In the genomic region with DNA sequence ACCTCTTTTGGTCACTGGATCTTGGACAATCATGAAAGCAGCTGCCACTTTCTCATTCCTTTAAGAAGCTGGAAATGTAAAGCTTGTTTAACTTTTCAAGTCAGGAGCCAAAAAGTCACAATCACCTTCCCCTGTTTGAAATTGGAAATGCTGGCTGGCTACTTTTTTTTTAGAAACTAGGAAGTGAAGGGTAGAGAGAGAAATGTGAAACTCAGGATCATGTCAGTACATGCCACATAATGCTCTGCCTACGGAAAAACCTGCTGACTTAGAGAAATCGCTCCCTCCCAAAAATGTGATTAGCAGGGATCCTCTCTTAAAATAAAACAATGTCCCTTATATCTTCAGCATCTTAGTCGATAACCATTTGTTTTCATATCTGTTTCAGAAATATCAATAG, we compare ENCODE assay signal across 23 cellular contexts.
DNase-seq lines count a peak whose midpoint lies in the region; ATAC-seq, FAIRE-seq and TF ChIP-seq lines count a peak whose summit lies in the region.
"Had no signal": no experiment of that assay in that cellular context is flagged by ENCODE, and none has a peak within 500 bp of the region (broad histone marks: within the 10 kb centered on the region; RNA-seq: fewer than 3 reads in every experiment).

No MANE protein-coding gene starts in this region.

- ATAC-seq in A549 (no peak), foreskin keratinocyte (peak; percentile 63), HG03095 (IDR thresholded peaks at IDR 0.05; ENCODE audit: unreplicated experiment) (no peak)
- ATAC-seq: activated CD8-positive, alpha-beta T cell treated with anti-CD3 and anti-CD28 coated beads for 36 hours; CD8-positive, alpha-beta T cell; left lobe of liver; mucosa of descending colon; stimulated activated memory B cell treated with anti-CD40 and anti-IgM and Interleukin-4, amounts not matched to agents 10 μg/mL and 1 μg/mL and 100 μg/mL, for 72 hours had no signal

- intact Hi-C loops in colonic mucosa (cut with DNase I) = no loop called here

- H3K4me1 ChIP-seq in A549 = no peaks in the 10 kb centered on the region
- peaks cover 37% of the 10 kb centered on the region for H3K4me1 ChIP-seq in HUES48 (ENCODE audit: control insufficient read depth, insufficient read depth, low read length)
- peaks cover 4% of the 10 kb centered on the region for H3K4me1 ChIP-seq in foreskin keratinocyte
- no peaks in the 10 kb centered on the region for H3K4me1 ChIP-seq in colonic mucosa
- H3K4me1 ChIP-seq: tibial artery had no signal

- TF ChIP-seq POLR2A in A549 (IDR thresholded peaks at IDR 0.05; ENCODE audit: low read length) = no peak

- no peak for TF ChIP-seq EP300 in A549 (IDR thresholded peaks at IDR 0.05)

- H3K4me3 ChIP-seq in A549 (no peak overlapping the region), HUES48 (ENCODE audit: low read depth, low read length) (no peak overlapping the region), colonic mucosa (no peak overlapping the region)
- H3K4me3 ChIP-seq: mucosa of descending colon, tibial artery had no signal

- TF ChIP-seq CTCF in A549 (IDR thresholded peaks at IDR 0.05) (no peak), foreskin keratinocyte (conservative IDR thresholded peaks at IDR 0.05) (no peak), colonic mucosa (IDR thresholded peaks at IDR 0.05) (no peak)

- 59% methylated on average over 3 of the region's 3 CpGs for WGBS in A549 (ENCODE audit: missing lambda C conversion rate)

- POLR2A ChIA-PET in A549 (lab: Yijun Ruan, JAX) = no interaction called here

- H3K9me3 ChIP-seq in A549 (no peaks in the 10 kb centered on the region), HUES48 (ENCODE audit: control insufficient read depth, insufficient read depth, low read length) (no peaks in the 10 kb centered on the region), colonic mucosa (no peaks in the 10 kb centered on the region)
- H3K9me3 ChIP-seq: mucosa of descending colon, tibial artery had no signal

- H3K27me3 ChIP-seq in HUES48 (ENCODE audit: control insufficient read depth, insufficient read depth, low read length) (no peaks in the 10 kb centered on the region), foreskin keratinocyte (no peaks in the 10 kb centered on the region), colonic mucosa (no peaks in the 10 kb centered on the region)

- no peak for FAIRE-seq in A549 (lab: Jason Lieb, UNC)

- H3K9ac ChIP-seq in HUES48 (ENCODE audit: low read depth, low read length) (no peak overlapping the region), colonic mucosa (ENCODE audit: low read depth in 2 of 2, low read length in 2 of 2) (no peak overlapping the region)

- CTCF ChIA-PET in A549 (lab: Yijun Ruan, JAX) = interaction anchor here (1.2 kb wide), 1 partner anchor 41 kb away, joined by 3 read pairs; no protein-coding TSS in a partner anchor

- DNase-seq in A549 (ENCODE audit: low read depth in 1 of 2, low spot score in 1 of 2) (no peak), RPMI8226 (peak; percentile 78), foreskin keratinocyte (peak; percentile 44 to 79), HK-2 (ENCODE audit: unreplicated experiment) (no peak), colonic mucosa (no peak), NCI-H2227 treated with DMSO at 0.1 percent for 48 hours (lab: John Stamatoyannopoulos, UW) (no peak)
- DNase-seq: activated CD8-positive, alpha-beta T cell treated with anti-CD3 and anti-CD28 coated beads for 36 hours; activated naive CD4-positive, alpha-beta T cell treated with anti-CD3 and anti-CD28 coated beads, Interleukin-2, amount 50 U/mL, for 16 hours; activated T-cell treated with anti-CD3 and anti-CD28 coated beads, Interleukin-2, amount 50 U/mL, for 24 hours; CD8-positive, alpha-beta T cell; H7; KG1; mucosa of descending colon; NCI-H1436 treated with DMSO at 0.1 percent for 48 hours; retina; Right ventricle myocardium superior; tibial artery; WERI-Rb-1 had no signal

- H3K27ac ChIP-seq in A549 (no peak overlapping the region), HUES48 (ENCODE audit: low read depth, low read length) (peak overlapping the region; percentile 2), foreskin keratinocyte (peak overlapping the region; percentile 76), colonic mucosa (no peak overlapping the region)
- H3K27ac ChIP-seq: HL-60, tibial artery, WERI-Rb-1 had no signal

- no peaks in the 10 kb centered on the region for H3K36me3 ChIP-seq in HUES48 (ENCODE audit: control insufficient read depth, insufficient read depth, low read length)
- H3K36me3 ChIP-seq in colonic mucosa = no peaks in the 10 kb centered on the region
- H3K36me3 ChIP-seq: tibial artery, WERI-Rb-1 had no signal

- TF ChIP-seq RAD21 in A549 (conservative IDR thresholded peaks at IDR 0.05 in 1 of 2, IDR thresholded peaks at IDR 0.05 in 1 of 2) = no peak

- no peak overlapping the region for H3K4me2 ChIP-seq in A549

TF ChIP-seq in A549, 52 proteins besides CTCF, POLR2A, EP300 and RAD21:
- TF ChIP-seq FOXS1 (CRISPR knock-in tag; IDR thresholded peaks at IDR 0.05) = no peak
- TF ChIP-seq MAFK (IDR thresholded peaks at IDR 0.05; ENCODE audit: partially characterized antibody) = peak; percentile 29
- TF ChIP-seq TP53 (CRISPR knock-in tag; IDR thresholded peaks at IDR 0.05) = no peak
- no peak for TF ChIP-seq MYC (IDR thresholded peaks at IDR 0.05; ENCODE audit: borderline replicate concordance, low read length)
- TF ChIP-seq, protein P1, sequence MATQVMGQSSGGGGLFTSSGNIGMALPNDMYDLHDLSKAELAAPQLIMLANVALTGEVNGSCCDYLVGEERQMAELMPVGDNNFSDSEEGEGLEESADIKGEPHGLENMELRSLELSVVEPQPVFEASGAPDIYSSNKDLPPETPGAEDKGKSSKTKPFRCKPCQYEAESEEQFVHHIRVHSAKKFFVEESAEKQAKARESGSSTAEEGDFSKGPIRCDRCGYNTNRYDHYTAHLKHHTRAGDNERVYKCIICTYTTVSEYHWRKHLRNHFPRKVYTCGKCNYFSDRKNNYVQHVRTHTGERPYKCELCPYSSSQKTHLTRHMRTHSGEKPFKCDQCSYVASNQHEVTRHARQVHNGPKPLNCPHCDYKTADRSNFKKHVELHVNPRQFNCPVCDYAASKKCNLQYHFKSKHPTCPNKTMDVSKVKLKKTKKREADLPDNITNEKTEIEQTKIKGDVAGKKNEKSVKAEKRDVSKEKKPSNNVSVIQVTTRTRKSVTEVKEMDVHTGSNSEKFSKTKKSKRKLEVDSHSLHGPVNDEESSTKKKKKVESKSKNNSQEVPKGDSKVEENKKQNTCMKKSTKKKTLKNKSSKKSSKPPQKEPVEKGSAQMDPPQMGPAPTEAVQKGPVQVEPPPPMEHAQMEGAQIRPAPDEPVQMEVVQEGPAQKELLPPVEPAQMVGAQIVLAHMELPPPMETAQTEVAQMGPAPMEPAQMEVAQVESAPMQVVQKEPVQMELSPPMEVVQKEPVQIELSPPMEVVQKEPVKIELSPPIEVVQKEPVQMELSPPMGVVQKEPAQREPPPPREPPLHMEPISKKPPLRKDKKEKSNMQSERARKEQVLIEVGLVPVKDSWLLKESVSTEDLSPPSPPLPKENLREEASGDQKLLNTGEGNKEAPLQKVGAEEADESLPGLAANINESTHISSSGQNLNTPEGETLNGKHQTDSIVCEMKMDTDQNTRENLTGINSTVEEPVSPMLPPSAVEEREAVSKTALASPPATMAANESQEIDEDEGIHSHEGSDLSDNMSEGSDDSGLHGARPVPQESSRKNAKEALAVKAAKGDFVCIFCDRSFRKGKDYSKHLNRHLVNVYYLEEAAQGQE (IDR thresholded peaks at IDR 0.05) = no peak
- no peak for TF ChIP-seq FOSB (CRISPR knock-in tag; IDR thresholded peaks at IDR 0.05)
- no peak for TF ChIP-seq FOSL2 (IDR thresholded peaks at IDR 0.05)
- no peak for TF ChIP-seq FOSL2 (CRISPR knock-in tag; IDR thresholded peaks at IDR 0.05)

Comparison
In these comparisons a context has a peak if more than half of its experiments do, and no peak if none do; other contexts are left out.
1. DNase-seq: peak in RPMI8226 (single experiment) and foreskin keratinocyte (2 of 2); none in A549 (0 of 2), HK-2 (single experiment), colonic mucosa (single experiment) and NCI-H2227 treated with DMSO at 0.1 percent for 48 hours (single experiment).
2. H3K27ac ChIP-seq: peak in HUES48 (single experiment) and foreskin keratinocyte (single experiment); none in A549 (0 of 2) and colonic mucosa (single experiment).